ENCODE assay signal across 8 cellular contexts in the genomic region with DNA sequence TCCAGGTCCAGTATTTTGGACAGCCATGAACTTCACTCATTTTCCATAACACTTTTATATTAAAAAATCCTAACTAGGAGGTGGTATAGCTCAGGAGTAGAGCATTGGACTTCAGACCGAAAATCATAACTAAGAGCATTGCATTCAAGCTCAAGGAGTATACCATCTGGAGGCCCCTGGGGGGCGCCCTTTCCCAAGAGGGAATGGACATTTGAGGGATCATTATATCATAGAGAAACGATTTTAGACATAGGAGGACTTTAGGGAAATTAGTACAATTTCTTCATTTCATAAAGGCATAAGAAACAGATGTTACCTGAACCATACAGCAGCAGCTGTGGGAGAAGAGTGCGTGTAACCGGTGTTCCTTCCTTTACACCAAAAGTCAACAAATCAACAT. TPM values are rescaled to one million over a fixed set of nuclear protein-coding genes. Genes with fewer than 3 reads are reported as not detected.
DNase-seq lines count a peak whose midpoint lies in the region; ATAC-seq and TF ChIP-seq lines count a peak whose summit lies in the region.

No MANE protein-coding gene starts in this region.

- no peaks in the 10 kb centered on the region for H3K79me2 ChIP-seq in OCI-LY1 (ENCODE audit: insufficient read depth, low read length)

- H3K9me2 ChIP-seq in OCI-LY1 (ENCODE audit: low read depth, low read length) = no peaks in the 10 kb centered on the region

- no peak overlapping the region for H3K9ac ChIP-seq in OCI-LY1 (ENCODE audit: low read length)

- H3K27me3 ChIP-seq in A673 (replicated peaks; ENCODE audit: insufficient read depth, low read depth, low read length, poor library complexity) (no peaks in the 10 kb centered on the region), OCI-LY1 (ENCODE audit: insufficient read depth, low read length) (no peaks in the 10 kb centered on the region)

- peak; percentile 71 for DNase-seq in A673 (ENCODE audit: low spot score)
- DNase-seq in ELR (ENCODE audit: low read depth) = peak; percentile 45
- DNase-seq in epithelial cell of proximal tubule (ENCODE audit: low read depth) = no peak
- DNase-seq in hippocampal formation (lab: John Stamatoyannopoulos, UW) = no peak
- no peak for DNase-seq in medulla oblongata (ENCODE audit: extremely low spot score)

- H3K36me3 ChIP-seq in A673 (ENCODE audit: insufficient read depth, low read length, poor library complexity, severe bottlenecking) = no peaks in the 10 kb centered on the region
- no peaks in the 10 kb centered on the region for H3K36me3 ChIP-seq in OCI-LY1 (ENCODE audit: insufficient read depth, low read length)

- H3K27ac ChIP-seq in A673 (ENCODE audit: low read depth, low read length, poor library complexity, severe bottlenecking) (no peak overlapping the region), OCI-LY1 (ENCODE audit: low read depth, low read length, poor library complexity, severe bottlenecking) (no peak overlapping the region)

- TF ChIP-seq CTCF in A673 (conservative IDR thresholded peaks at IDR 0.05; ENCODE audit: low read depth, low read length) (peak; percentile 86), OCI-LY1 (IDR thresholded peaks at IDR 0.05; ENCODE audit: low read length) (peak; percentile 60), epithelial cell of proximal tubule (conservative IDR thresholded peaks at IDR 0.05; ENCODE audit: low read depth, low read length) (peak; percentile 71)

- H4K20me1 ChIP-seq in OCI-LY1 (ENCODE audit: insufficient read depth, low read length) = no peaks in the 10 kb centered on the region

- no peak for ATAC-seq in HG03460 (IDR thresholded peaks at IDR 0.05; ENCODE audit: unreplicated experiment)
- ATAC-seq in GM21576 (IDR thresholded peaks at IDR 0.05; ENCODE audit: unreplicated experiment) = no peak

- BruUV-seq in A673 (replicated peaks; lab: Mats Ljungman, UMichigan) = no TSS peak

- CTCF ChIA-PET in A673 (lab: Charles Lee) = interaction anchor here (0.5 to 1.6 kb wide), 6 partner anchors 10 to 1072 kb away, joined by 3 to 9 read pairs (median 4); a partner anchor contains a TSS

- no peak overlapping the region for H2AFZ ChIP-seq in OCI-LY1 (ENCODE audit: low read length)

- H3K4me3 ChIP-seq in A673 (ENCODE audit: low read depth, low read length, poor library complexity, severe bottlenecking) = no peak overlapping the region
- no peak overlapping the region for H3K4me3 ChIP-seq in OCI-LY1 (ENCODE audit: low read depth, low read length, poor library complexity, severe bottlenecking)
- no peak overlapping the region for H3K4me3 ChIP-seq in epithelial cell of proximal tubule (ENCODE audit: low read depth, low read length)

- intact Hi-C loops in A673 (cut with micrococcal nuclease; ENCODE audit: unreplicated experiment) = no loop called here

- POLR2A ChIA-PET in A673 (lab: Charles Lee; ENCODE audit: low non-redundant PET) = no interaction called here

- H3K9me3 ChIP-seq in A673 (ENCODE audit: low read depth, low read length, poor library complexity, severe bottlenecking) (no peaks in the 10 kb centered on the region), OCI-LY1 (ENCODE audit: low read length) (no peaks in the 10 kb centered on the region)

- H3F3A ChIP-seq in OCI-LY1 (ENCODE audit: insufficient read depth, low read length) = no peaks in the 10 kb centered on the region

- H3K4me1 ChIP-seq in A673 (ENCODE audit: insufficient read depth, low read length, poor library complexity, severe bottlenecking) (no peaks in the 10 kb centered on the region), OCI-LY1 (ENCODE audit: insufficient read depth, low read length, severe bottlenecking) (peaks cover 6% of the 10 kb centered on the region)

- no peak overlapping the region for H3K4me2 ChIP-seq in OCI-LY1 (ENCODE audit: low read length)

RNA-seq across cellular contexts. Expression of a gene that starts 5.2 kb away (rescaled TPM):
- total RNA-seq in A673 (2021) = 10.4 and 10.9 TPM in 2 replicates
- total RNA-seq in epithelial cell of proximal tubule = 5.0 and 5.1 TPM in 2 replicates

RNA-seq across cellular contexts. Expression of a gene that starts 23.6 kb away (rescaled TPM):
- not detected in 2 replicates for total RNA-seq in A673 (2021)
- not detected in 2 replicates for total RNA-seq in epithelial cell of proximal tubule

Comparison
In these comparisons a context has a peak if more than half of its experiments do, and no peak if none do; other contexts are left out.
1. DNase-seq: peak in A673 (single experiment) and ELR (single experiment); none in epithelial cell of proximal tubule (single experiment), hippocampal formation (0 of 2) and medulla oblongata (single experiment).
2. Peak in every context shown above with its lines, with median percentiles within 50 percentile points of each other: CTCF ChIP-seq.